1 cellular context compared by ENCODE assay signal in the genomic region with DNA sequence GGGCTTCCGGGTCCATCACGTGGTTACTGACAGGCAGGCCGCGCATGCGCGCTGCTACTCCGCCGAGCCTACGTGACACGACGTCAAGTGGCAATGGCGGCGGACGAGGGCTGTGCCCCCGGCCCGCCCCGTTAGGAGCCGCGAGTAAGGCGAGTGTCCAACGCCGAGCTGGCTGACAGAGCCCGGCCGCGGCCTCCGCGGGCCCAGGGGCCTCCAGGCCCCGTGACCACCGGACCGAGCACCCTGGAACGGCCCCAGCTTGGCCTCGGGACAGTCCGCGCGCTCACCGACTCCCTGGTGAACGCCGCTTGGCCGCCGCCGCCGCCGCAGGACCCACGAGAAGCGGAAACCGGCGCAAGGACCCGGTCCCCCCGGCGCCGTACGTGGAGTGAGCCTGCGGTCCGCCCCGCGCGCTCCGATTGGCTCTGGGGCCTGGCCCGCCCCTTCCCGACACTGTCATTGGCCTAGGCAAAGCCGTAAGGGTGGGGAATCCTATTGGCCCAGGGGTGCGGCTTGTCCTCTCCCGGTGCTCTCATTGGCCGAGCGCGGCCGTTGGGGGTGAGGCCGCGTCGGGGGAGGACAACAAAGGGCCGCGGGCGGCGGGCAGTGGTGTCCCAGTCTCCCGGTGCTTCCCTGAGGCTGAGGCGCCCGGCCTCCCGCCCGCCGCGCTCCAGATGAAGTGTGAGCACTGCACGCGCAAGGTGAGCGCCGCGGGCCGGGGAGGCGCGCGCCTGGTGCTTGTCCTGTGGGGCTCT.
TF ChIP-seq lines count a peak whose summit lies in the region.

A gene (plus strand): TSS at position 612 of the 755 bp plus-strand sequence. CDS start 63 bp downstream, at position 675.

TF ChIP-seq in SK-N-SH treated with all-trans-retinoic acid at 6 μM for 48 hours, 23 proteins besides CTCF, POLR2A, EP300 and RAD21 (continued from another document):
- TF ChIP-seq, protein P1, sequence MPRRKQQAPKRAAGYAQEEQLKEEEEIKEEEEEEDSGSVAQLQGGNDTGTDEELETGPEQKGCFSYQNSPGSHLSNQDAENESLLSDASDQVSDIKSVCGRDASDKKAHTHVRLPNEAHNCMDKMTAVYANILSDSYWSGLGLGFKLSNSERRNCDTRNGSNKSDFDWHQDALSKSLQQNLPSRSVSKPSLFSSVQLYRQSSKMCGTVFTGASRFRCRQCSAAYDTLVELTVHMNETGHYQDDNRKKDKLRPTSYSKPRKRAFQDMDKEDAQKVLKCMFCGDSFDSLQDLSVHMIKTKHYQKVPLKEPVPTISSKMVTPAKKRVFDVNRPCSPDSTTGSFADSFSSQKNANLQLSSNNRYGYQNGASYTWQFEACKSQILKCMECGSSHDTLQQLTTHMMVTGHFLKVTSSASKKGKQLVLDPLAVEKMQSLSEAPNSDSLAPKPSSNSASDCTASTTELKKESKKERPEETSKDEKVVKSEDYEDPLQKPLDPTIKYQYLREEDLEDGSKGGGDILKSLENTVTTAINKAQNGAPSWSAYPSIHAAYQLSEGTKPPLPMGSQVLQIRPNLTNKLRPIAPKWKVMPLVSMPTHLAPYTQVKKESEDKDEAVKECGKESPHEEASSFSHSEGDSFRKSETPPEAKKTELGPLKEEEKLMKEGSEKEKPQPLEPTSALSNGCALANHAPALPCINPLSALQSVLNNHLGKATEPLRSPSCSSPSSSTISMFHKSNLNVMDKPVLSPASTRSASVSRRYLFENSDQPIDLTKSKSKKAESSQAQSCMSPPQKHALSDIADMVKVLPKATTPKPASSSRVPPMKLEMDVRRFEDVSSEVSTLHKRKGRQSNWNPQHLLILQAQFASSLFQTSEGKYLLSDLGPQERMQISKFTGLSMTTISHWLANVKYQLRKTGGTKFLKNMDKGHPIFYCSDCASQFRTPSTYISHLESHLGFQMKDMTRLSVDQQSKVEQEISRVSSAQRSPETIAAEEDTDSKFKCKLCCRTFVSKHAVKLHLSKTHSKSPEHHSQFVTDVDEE (CRISPR knock-in tag; IDR thresholded peaks at IDR 0.05), result peak; percentile 30; the same call in 1 of the 2 replicates
- TF ChIP-seq BACH2 (CRISPR knock-in tag; IDR thresholded peaks at IDR 0.05; ENCODE audit: borderline replicate concordance) (no peak), ZNF70 (CRISPR knock-in tag; IDR thresholded peaks at IDR 0.05) (no peak; the same call in 1 of the 2 replicates)
- TF ChIP-seq, protein P2, sequence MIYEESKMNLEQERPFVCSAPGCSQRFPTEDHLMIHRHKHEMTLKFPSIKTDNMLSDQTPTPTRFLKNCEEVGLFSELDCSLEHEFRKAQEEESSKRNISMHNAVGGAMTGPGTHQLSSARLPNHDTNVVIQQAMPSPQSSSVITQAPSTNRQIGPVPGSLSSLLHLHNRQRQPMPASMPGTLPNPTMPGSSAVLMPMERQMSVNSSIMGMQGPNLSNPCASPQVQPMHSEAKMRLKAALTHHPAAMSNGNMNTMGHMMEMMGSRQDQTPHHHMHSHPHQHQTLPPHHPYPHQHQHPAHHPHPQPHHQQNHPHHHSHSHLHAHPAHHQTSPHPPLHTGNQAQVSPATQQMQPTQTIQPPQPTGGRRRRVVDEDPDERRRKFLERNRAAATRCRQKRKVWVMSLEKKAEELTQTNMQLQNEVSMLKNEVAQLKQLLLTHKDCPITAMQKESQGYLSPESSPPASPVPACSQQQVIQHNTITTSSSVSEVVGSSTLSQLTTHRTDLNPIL (CRISPR knock-in tag; IDR thresholded peaks at IDR 0.05; ENCODE audit: low read depth), result no peak
TF ChIP-seq in SK-N-SH treated with all-trans-retinoic acid at 6 μM for 48 hours: peak in this region for 8.
